9 cellular contexts compared by ENCODE assay signal in the genomic region with DNA sequence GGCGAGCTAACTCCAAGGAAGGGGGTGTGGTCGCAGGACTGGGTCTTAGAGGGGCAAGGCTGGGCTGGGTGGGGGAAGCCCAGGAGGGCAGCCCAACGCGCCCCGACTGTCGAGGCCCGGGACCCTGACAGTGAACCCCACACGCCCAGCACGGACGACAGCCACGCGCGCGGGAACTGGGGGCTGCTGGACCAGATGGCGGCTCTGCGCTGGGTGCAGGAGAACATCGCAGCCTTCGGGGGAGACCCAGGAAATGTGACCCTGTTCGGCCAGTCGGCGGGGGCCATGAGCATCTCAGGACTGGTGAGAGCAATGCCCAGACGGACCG. TPM values are rescaled to one million over a fixed set of nuclear protein-coding genes. Genes with fewer than 3 reads are reported as not detected.
DNase-seq lines count a peak whose midpoint lies in the region; ATAC-seq and TF ChIP-seq lines count a peak whose summit lies in the region.
"Had no signal": no experiment of that assay in that cellular context is flagged by ENCODE, and none has a peak within 500 bp of the region (broad histone marks: within the 10 kb centered on the region; RNA-seq: fewer than 3 reads in every experiment).

No MANE protein-coding gene starts in this region.

- POLR2A ChIA-PET in WTC11 (lab: Charles Lee): no interaction called here

- H3K9me3 Mint-ChIP-seq in WTC11: no peaks in the 10 kb centered on the region

- H3K36me3 Mint-ChIP-seq in WTC11: no peaks in the 10 kb centered on the region

- H3K4me3 Mint-ChIP-seq in WTC11: peak overlapping the region; percentile 50

- no peaks in the 10 kb centered on the region for H3K36me3 ChIP-seq in skeletal muscle satellite cell (ENCODE audit: insufficient read depth, low read length)

- CTCF ChIA-PET in WTC11 (lab: Charles Lee): interaction anchor here (0.6 to 1.9 kb wide), 17 partner anchors 9 to 399 kb away, joined by 3 to 25 read pairs (median 6); a partner anchor contains a TSS

- H3K4me1 ChIP-seq in skeletal muscle satellite cell (ENCODE audit: control insufficient read depth, insufficient read depth, low read length): peaks cover 28% of the 10 kb centered on the region

- no peaks in the 10 kb centered on the region for H3K27me3 ChIP-seq in skeletal muscle satellite cell (ENCODE audit: control insufficient read depth, insufficient read depth, low read length)

- peaks cover 78% of the 10 kb centered on the region for H3K27me3 Mint-ChIP-seq in WTC11 (ENCODE audit: low read depth)

- TF ChIP-seq CTCF in GM12865 (IDR thresholded peaks at IDR 0.05; ENCODE audit: insufficient read depth, low read depth, low read length, missing control alignments) (no peak), WTC11 (IDR thresholded peaks at IDR 0.05) (no peak), fibroblast of the aortic adventitia (IDR thresholded peaks at IDR 0.05; ENCODE audit: insufficient read depth, low read length) (no peak), GM10266 (IDR thresholded peaks at IDR 0.05; ENCODE audit: control insufficient read depth, insufficient read depth, low read depth, missing control alignments) (no peak)

- DNase-seq in GM12865 (ENCODE audit: low read depth) (no peak), WTC11 (ENCODE audit: low spot score) (no peak), fibroblast of the aortic adventitia (ENCODE audit: low read depth) (no peak), GM10266 (ENCODE audit: extremely low spot score) (no peak), globus pallidus (ENCODE audit: low spot score) (no peak)
- DNase-seq: NCI-H2081 treated with DMSO at 0.1 percent for 48 hours had no signal

- H3K27ac Mint-ChIP-seq in WTC11: no peak overlapping the region

- H3K4me3 ChIP-seq in GM12865 (ENCODE audit: low read depth, low read length) (peak overlapping the region; percentile 20), fibroblast of the aortic adventitia (ENCODE audit: low read depth, low read length) (peak overlapping the region; percentile 35), skeletal muscle satellite cell (ENCODE audit: low read length) (peak overlapping the region; percentile 59)

- H3K9ac ChIP-seq in skeletal muscle satellite cell (ENCODE audit: low read depth, low read length): no peak overlapping the region

- ATAC-seq in WTC11: peak; percentile 12
- ATAC-seq in HG03039 (IDR thresholded peaks at IDR 0.05; ENCODE audit: unreplicated experiment): no peak
- ATAC-seq in HG03378 (IDR thresholded peaks at IDR 0.05; ENCODE audit: unreplicated experiment): no peak

- no peaks in the 10 kb centered on the region for H3K9me3 ChIP-seq in skeletal muscle satellite cell (replicated peaks; ENCODE audit: low read length)

- peaks cover 4% of the 10 kb centered on the region for H3K4me1 Mint-ChIP-seq in WTC11

- H3K4me2 ChIP-seq in skeletal muscle satellite cell (ENCODE audit: low read length): peak overlapping the region; percentile 77

TF ChIP-seq in WTC11, 78 proteins besides CTCF, POLR2A, EP300 and RAD21:
- TF ChIP-seq GRHL2 (CRISPR knock-in tag; IDR thresholded peaks at IDR 0.05; ENCODE audit: insufficient replicate concordance, severe bottlenecking) (no peak), ZNF138 (CRISPR knock-in tag; conservative IDR thresholded peaks at IDR 0.05) (no peak), NFATC4 (CRISPR knock-in tag; IDR thresholded peaks at IDR 0.05) (no peak), OVOL2 (CRISPR knock-in tag; IDR thresholded peaks at IDR 0.05; ENCODE audit: borderline replicate concordance) (no peak), IRF2 (CRISPR knock-in tag; IDR thresholded peaks at IDR 0.05; ENCODE audit: borderline replicate concordance, low read depth) (no peak), ETV6 (CRISPR knock-in tag; IDR thresholded peaks at IDR 0.05) (no peak), GTF2I (CRISPR knock-in tag; conservative IDR thresholded peaks at IDR 0.05) (no peak), JAZF1 (CRISPR knock-in tag; IDR thresholded peaks at IDR 0.05) (no peak)
- TF ChIP-seq, protein P1, sequence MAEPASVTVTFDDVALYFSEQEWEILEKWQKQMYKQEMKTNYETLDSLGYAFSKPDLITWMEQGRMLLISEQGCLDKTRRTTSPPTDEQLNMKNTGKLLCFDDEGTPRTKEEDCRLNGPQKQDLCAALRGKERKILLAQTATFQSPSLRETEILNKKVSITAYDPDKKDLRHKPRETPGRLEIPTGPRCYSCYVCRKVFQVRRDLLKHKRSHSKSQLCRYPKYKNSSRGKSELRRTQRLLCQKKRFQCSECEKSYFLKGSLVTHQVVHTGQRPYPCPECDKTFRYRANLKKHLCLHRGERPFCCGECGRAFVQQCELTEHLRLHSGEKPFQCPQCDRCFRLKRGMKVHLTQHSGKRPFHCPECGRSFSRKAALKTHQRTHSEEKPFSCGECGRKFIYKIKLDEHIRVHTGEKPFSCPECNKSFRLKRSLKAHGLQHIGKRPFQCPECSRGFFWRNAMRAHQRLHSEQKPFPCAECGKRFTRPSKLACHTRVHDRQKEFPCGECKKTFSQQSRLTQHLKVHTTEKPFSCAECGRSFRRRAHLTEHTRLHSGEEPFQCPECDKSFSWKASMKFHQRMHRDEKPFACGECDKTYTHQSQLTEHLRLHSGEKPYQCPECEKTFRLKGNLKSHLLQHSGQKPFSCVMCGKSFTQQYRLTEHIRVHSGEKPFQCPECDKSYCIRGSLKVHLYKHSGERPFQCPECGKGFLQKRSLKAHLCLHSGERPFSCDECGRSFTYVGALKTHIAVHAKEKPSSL (CRISPR knock-in tag; conservative IDR thresholded peaks at IDR 0.05): no peak
- TF ChIP-seq, protein P2, sequence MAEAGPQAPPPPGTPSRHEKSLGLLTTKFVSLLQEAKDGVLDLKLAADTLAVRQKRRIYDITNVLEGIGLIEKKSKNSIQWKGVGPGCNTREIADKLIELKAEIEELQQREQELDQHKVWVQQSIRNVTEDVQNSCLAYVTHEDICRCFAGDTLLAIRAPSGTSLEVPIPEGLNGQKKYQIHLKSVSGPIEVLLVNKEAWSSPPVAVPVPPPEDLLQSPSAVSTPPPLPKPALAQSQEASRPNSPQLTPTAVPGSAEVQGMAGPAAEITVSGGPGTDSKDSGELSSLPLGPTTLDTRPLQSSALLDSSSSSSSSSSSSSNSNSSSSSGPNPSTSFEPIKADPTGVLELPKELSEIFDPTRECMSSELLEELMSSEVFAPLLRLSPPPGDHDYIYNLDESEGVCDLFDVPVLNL (CRISPR knock-in tag; IDR thresholded peaks at IDR 0.05; ENCODE audit: borderline replicate concordance, low read depth): no peak; the same call in 1 of the 2 replicates
- TF ChIP-seq, protein P3, sequence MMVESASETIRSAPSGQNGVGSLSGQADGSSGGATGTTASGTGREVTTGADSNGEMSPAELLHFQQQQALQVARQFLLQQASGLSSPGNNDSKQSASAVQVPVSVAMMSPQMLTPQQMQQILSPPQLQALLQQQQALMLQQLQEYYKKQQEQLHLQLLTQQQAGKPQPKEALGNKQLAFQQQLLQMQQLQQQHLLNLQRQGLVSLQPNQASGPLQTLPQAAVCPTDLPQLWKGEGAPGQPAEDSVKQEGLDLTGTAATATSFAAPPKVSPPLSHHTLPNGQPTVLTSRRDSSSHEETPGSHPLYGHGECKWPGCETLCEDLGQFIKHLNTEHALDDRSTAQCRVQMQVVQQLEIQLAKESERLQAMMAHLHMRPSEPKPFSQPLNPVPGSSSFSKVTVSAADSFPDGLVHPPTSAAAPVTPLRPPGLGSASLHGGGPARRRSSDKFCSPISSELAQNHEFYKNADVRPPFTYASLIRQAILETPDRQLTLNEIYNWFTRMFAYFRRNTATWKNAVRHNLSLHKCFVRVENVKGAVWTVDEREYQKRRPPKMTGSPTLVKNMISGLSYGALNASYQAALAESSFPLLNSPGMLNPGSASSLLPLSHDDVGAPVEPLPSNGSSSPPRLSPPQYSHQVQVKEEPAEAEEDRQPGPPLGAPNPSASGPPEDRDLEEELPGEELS (CRISPR knock-in tag; IDR thresholded peaks at IDR 0.05): no peak
- TF ChIP-seq, protein P4, sequence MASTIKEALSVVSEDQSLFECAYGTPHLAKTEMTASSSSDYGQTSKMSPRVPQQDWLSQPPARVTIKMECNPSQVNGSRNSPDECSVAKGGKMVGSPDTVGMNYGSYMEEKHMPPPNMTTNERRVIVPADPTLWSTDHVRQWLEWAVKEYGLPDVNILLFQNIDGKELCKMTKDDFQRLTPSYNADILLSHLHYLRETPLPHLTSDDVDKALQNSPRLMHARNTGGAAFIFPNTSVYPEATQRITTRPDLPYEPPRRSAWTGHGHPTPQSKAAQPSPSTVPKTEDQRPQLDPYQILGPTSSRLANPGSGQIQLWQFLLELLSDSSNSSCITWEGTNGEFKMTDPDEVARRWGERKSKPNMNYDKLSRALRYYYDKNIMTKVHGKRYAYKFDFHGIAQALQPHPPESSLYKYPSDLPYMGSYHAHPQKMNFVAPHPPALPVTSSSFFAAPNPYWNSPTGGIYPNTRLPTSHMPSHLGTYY (CRISPR knock-in tag; IDR thresholded peaks at IDR 0.05): no peak

RNA-seq across cellular contexts. Expression of a gene that starts 12.7 kb away (rescaled TPM):
- total RNA-seq in WTC11 (2021) (0.57 to 0.89 TPM (median 0.61 TPM) in 3 replicates), fibroblast of the aortic adventitia (ENCODE audit: low replicate concordance) (2.2 and 4.7 TPM in 2 replicates)
- total RNA-seq in skeletal muscle satellite cell (2012; rRNA removed): 0.44 and 1.0 TPM in 2 replicates

RNA-seq across cellular contexts. Expression of a gene that starts 27.8 kb away (rescaled TPM):
- 36.9 to 40.9 TPM (median 37.1 TPM) in 3 replicates for total RNA-seq in WTC11 (2021)
- 74.3 and 125 TPM in 2 replicates for total RNA-seq in fibroblast of the aortic adventitia (ENCODE audit: low replicate concordance)
- 76.4 and 93.0 TPM in 2 replicates for total RNA-seq in skeletal muscle satellite cell (2012; rRNA removed)

RNA-seq across cellular contexts. Expression of a gene that starts 40.1 kb away (rescaled TPM):
- 3.3 to 6.0 TPM (median 5.7 TPM) in 3 replicates for total RNA-seq in WTC11 (2021)
- total RNA-seq in fibroblast of the aortic adventitia (ENCODE audit: low replicate concordance): 0.54 TPM in 1 of 2 replicates, not detected in the other
- under 0.01 TPM in 1 of 2 replicates, not detected in the other for total RNA-seq in skeletal muscle satellite cell (2012; rRNA removed)
